1 cellular context compared by ENCODE assay signal in genomic region chr6:37103169-37104039, GRCh38.
TF ChIP-seq lines count a peak whose summit lies in the region.

No MANE protein-coding gene starts in this region.

TF ChIP-seq in K562, 482 proteins besides CTCF, POLR2A, EP300 and RAD21 (continued from another document and continues in another):
- no peak for TF ChIP-seq ZBTB12 (CRISPR knock-in tag; IDR thresholded peaks at IDR 0.05)
- TF ChIP-seq BRCA1 (IDR thresholded peaks at IDR 0.05), result no peak
- no peak for TF ChIP-seq BRCA1 (CRISPR knock-in tag; IDR thresholded peaks at IDR 0.05)
- no peak for TF ChIP-seq PTRF (tag; IDR thresholded peaks at IDR 0.05)
- no peak for TF ChIP-seq GTF2F1 (IDR thresholded peaks at IDR 0.05; ENCODE audit: low read depth, low read length)
- TF ChIP-seq MLX (CRISPR knock-in tag; conservative IDR thresholded peaks at IDR 0.05), result no peak
- TF ChIP-seq ZNF232 (CRISPR knock-in tag; IDR thresholded peaks at IDR 0.05), result no peak
- peak; percentile 36; the same call in 1 of the 2 replicates for TF ChIP-seq JUN (IDR thresholded peaks at IDR 0.05; ENCODE audit: borderline replicate concordance, low read depth, low read length)
- TF ChIP-seq JUN (CRISPR knock-in tag; IDR thresholded peaks at IDR 0.05; ENCODE audit: borderline replicate concordance), result no peak
- TF ChIP-seq NONO (IDR thresholded peaks at IDR 0.05; ENCODE audit: low read depth in 2 of 2, low read length in 1 of 2), result peak in 1 of 2 experiments; percentile 96; a peak in 2 of 4 replicates
- peak in 1 of 2 experiments; percentile 86; a peak in 3 of 4 replicates for TF ChIP-seq TEAD1 (CRISPR knock-in tag; IDR thresholded peaks at IDR 0.05)
- no peak for TF ChIP-seq ZKSCAN1 (IDR thresholded peaks at IDR 0.05; ENCODE audit: low read depth, low read length)
- TF ChIP-seq RERE (CRISPR knock-in tag; IDR thresholded peaks at IDR 0.05; ENCODE audit: borderline replicate concordance), result peak; percentile 86; the same call in 1 of the 2 replicates
- TF ChIP-seq PPARD (CRISPR knock-in tag; IDR thresholded peaks at IDR 0.05), result no peak
- TF ChIP-seq STAT5A (IDR thresholded peaks at IDR 0.05; ENCODE audit: borderline replicate concordance, low read length), result peak; percentile 94
- no peak for TF ChIP-seq ZBTB49 (CRISPR knock-in tag; IDR thresholded peaks at IDR 0.05; ENCODE audit: borderline replicate concordance)
- TF ChIP-seq KHSRP (IDR thresholded peaks at IDR 0.05), result peak; percentile 80; the same call in 1 of the 2 replicates
- TF ChIP-seq RHOXF2B (CRISPR knock-in tag; conservative IDR thresholded peaks at IDR 0.05), result no peak
- TF ChIP-seq MAFF (IDR thresholded peaks at IDR 0.05; ENCODE audit: low read length), result peak; percentile 63
- no peak for TF ChIP-seq ZNF324 (CRISPR knock-in tag; IDR thresholded peaks at IDR 0.05)
- peak; percentile 29 for TF ChIP-seq HINFP (tag; conservative IDR thresholded peaks at IDR 0.05; ENCODE audit: low read depth)
- TF ChIP-seq MGA (IDR thresholded peaks at IDR 0.05), result peak; percentile 53; the same call in 1 of the 2 replicates
- no peak for TF ChIP-seq ZBTB43 (CRISPR knock-in tag; IDR thresholded peaks at IDR 0.05)
- TF ChIP-seq CTCFL (IDR thresholded peaks at IDR 0.05; ENCODE audit: borderline replicate concordance, insufficient read depth, low read depth, low read length, poor library complexity, severe bottlenecking), result no peak
- TF ChIP-seq SMAD2 (IDR thresholded peaks at IDR 0.05; ENCODE audit: low read depth, low read length), result no peak
- TF ChIP-seq MEF2D (tag; conservative IDR thresholded peaks at IDR 0.05; ENCODE audit: low read depth), result peak; percentile 49; the same call in 1 of the 2 replicates
- TF ChIP-seq FOSL1 (tag; conservative IDR thresholded peaks at IDR 0.05), result peak; percentile 75
